In genomic region chr21:44801468-44802395, GRCh38 we compare ENCODE assay signal across 1 cellular context.
TF ChIP-seq lines count a peak whose summit lies in the region.

A gene with protein sequence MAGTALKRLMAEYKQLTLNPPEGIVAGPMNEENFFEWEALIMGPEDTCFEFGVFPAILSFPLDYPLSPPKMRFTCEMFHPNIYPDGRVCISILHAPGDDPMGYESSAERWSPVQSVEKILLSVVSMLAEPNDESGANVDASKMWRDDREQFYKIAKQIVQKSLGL (minus strand): TSS chr21:44801820. CDS start chr21:44801748, 72 bp downstream.

TF ChIP-seq in HEK293, 187 proteins besides CTCF, POLR2A, EP300 and RAD21 (continued from another document and continues in another):
- TF ChIP-seq, protein P1, sequence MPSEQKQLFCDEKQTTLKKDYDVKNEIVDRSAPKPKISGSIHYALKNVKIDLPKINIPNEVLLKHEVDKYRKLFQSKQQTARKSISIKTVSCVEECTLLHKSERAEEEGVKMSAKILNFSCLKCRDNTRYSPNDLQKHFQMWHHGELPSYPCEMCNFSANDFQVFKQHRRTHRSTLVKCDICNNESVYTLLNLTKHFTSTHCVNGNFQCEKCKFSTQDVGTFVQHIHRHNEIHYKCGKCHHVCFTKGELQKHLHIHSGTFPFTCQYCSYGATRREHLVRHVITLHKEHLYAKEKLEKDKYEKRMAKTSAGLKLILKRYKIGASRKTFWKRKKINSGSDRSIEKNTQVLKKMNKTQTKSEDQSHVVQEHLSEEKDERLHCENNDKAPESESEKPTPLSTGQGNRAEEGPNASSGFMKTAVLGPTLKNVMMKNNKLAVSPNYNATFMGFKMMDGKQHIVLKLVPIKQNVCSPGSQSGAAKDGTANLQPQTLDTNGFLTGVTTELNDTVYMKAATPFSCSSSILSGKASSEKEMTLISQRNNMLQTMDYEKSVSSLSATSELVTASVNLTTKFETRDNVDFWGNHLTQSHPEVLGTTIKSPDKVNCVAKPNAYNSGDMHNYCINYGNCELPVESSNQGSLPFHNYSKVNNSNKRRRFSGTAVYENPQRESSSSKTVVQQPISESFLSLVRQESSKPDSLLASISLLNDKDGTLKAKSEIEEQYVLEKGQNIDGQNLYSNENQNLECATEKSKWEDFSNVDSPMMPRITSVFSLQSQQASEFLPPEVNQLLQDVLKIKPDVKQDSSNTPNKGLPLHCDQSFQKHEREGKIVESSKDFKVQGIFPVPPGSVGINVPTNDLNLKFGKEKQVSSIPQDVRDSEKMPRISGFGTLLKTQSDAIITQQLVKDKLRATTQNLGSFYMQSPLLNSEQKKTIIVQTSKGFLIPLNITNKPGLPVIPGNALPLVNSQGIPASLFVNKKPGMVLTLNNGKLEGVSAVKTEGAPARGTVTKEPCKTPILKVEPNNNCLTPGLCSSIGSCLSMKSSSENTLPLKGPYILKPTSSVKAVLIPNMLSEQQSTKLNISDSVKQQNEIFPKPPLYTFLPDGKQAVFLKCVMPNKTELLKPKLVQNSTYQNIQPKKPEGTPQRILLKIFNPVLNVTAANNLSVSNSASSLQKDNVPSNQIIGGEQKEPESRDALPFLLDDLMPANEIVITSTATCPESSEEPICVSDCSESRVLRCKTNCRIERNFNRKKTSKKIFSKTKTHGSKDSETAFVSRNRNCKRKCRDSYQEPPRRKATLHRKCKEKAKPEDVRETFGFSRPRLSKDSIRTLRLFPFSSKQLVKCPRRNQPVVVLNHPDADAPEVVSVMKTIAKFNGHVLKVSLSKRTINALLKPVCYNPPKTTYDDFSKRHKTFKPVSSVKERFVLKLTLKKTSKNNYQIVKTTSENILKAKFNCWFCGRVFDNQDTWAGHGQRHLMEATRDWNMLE (tag by site-specific recombination; conservative IDR thresholded peaks at IDR 0.05; ENCODE audit: low read depth): peak; percentile 97
- TF ChIP-seq ZNF623 (tag by site-specific recombination; IDR thresholded peaks at IDR 0.05) (no peak), HOXD13 (CRISPR knock-in tag; IDR thresholded peaks at IDR 0.05; ENCODE audit: borderline replicate concordance) (0 out of 2 replicates have a peak, but pooled peaks have one; percentile 23), ZNF19 (tag by site-specific recombination; IDR thresholded peaks at IDR 0.05; ENCODE audit: low read depth) (no peak), ZNF707 (tag by site-specific recombination; IDR thresholded peaks at IDR 0.05) (no peak), ZNF433 (tag by site-specific recombination; IDR thresholded peaks at IDR 0.05; ENCODE audit: low read depth) (no peak), ZNF16 (tag by site-specific recombination; IDR thresholded peaks at IDR 0.05; ENCODE audit: low read depth) (no peak), ZNF501 (tag by site-specific recombination; IDR thresholded peaks at IDR 0.05) (no peak), ZNF626 (tag by site-specific recombination; IDR thresholded peaks at IDR 0.05) (no peak), ZBTB17 (tag by site-specific recombination; IDR thresholded peaks at IDR 0.05) (no peak; the same call in none of the 2 replicates), SP3 (tag by site-specific recombination; IDR thresholded peaks at IDR 0.05) (peak; percentile 79), ZBTB8A (tag by site-specific recombination; IDR thresholded peaks at IDR 0.05) (no peak), KLF10 (tag by site-specific recombination; IDR thresholded peaks at IDR 0.05) (0 out of 2 replicates have a peak, but pooled peaks have one; percentile 49), YY1 (tag by site-specific recombination; IDR thresholded peaks at IDR 0.05) (peak; percentile 83), ZSCAN30 (tag by site-specific recombination; IDR thresholded peaks at IDR 0.05) (peak; percentile 92), ZNF133 (tag by site-specific recombination; IDR thresholded peaks at IDR 0.05) (no peak), IKZF3 (tag by site-specific recombination; IDR thresholded peaks at IDR 0.05) (no peak), TCF7L2 (IDR thresholded peaks at IDR 0.05; ENCODE audit: borderline replicate concordance, low read depth, low read length) (no peak), ZNF138 (tag by site-specific recombination; IDR thresholded peaks at IDR 0.05; ENCODE audit: borderline replicate concordance) (no peak), ZNF274 (IDR thresholded peaks at IDR 0.05; ENCODE audit: low read length) (no peak), ZNF274 (tag by site-specific recombination; IDR thresholded peaks at IDR 0.05; ENCODE audit: borderline replicate concordance) (no peak), ZNF37A (tag by site-specific recombination; IDR thresholded peaks at IDR 0.05) (0 out of 2 replicates have a peak, but pooled peaks have one; percentile 55), ZNF654 (tag by site-specific recombination; IDR thresholded peaks at IDR 0.05; ENCODE audit: low read depth) (no peak), ZNF670 (tag by site-specific recombination; IDR thresholded peaks at IDR 0.05; ENCODE audit: low read depth) (no peak), ZNF664 (tag by site-specific recombination; IDR thresholded peaks at IDR 0.05) (no peak), PRDM2 (tag by site-specific recombination; IDR thresholded peaks at IDR 0.05; ENCODE audit: borderline replicate concordance) (no peak), ZBTB21 (tag by site-specific recombination; IDR thresholded peaks at IDR 0.05) (no peak), GLI4 (tag by site-specific recombination; IDR thresholded peaks at IDR 0.05) (no peak), ZNF121 (tag by site-specific recombination; IDR thresholded peaks at IDR 0.05) (no peak), SP2 (tag by site-specific recombination; IDR thresholded peaks at IDR 0.05) (peak; percentile 84), ZNF555 (tag by site-specific recombination; conservative IDR thresholded peaks at IDR 0.05) (no peak), ZBTB20 (tag by site-specific recombination; IDR thresholded peaks at IDR 0.05) (peak; percentile 12; the same call in 1 of the 2 replicates), BCL6B (tag by site-specific recombination; IDR thresholded peaks at IDR 0.05) (no peak), RBAK (tag by site-specific recombination; IDR thresholded peaks at IDR 0.05) (no peak), ZSCAN23 (tag by site-specific recombination; IDR thresholded peaks at IDR 0.05) (peak; percentile 56; the same call in 1 of the 2 replicates), ZNF354C (tag by site-specific recombination; IDR thresholded peaks at IDR 0.05; ENCODE audit: borderline replicate concordance, low read depth) (no peak), ZFHX2 (tag by site-specific recombination; conservative IDR thresholded peaks at IDR 0.05) (0 out of 2 replicates have a peak, but pooled peaks have one; percentile 7), ZNF10 (tag by site-specific recombination; IDR thresholded peaks at IDR 0.05) (0 out of 2 replicates have a peak, but pooled peaks have one; percentile 16), ZNF785 (tag by site-specific recombination; IDR thresholded peaks at IDR 0.05) (no peak), ZNF350 (tag by site-specific recombination; IDR thresholded peaks at IDR 0.05) (no peak), ZFP41 (tag by site-specific recombination; IDR thresholded peaks at IDR 0.05; ENCODE audit: borderline replicate concordance) (no peak)
- TF ChIP-seq, protein P2, sequence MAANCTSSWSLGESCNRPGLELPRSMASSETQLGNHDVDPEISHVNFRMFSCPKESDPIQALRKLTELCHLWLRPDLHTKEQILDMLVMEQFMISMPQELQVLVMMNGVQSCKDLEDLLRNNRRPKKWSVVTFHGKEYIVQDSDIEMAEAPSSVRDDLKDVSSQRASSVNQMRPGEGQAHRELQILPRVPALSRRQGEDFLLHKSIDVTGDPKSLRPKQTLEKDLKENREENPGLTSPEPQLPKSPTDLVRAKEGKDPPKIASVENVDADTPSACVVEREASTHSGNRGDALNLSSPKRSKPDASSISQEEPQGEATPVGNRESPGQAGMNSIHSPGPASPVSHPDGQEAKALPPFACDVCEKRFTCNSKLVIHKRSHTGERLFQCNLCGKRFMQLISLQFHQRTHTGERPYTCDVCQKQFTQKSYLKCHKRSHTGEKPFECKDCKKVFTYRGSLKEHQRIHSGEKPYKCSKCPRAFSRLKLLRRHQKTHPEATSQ (tag by site-specific recombination; IDR thresholded peaks at IDR 0.05): 0 out of 2 replicates have a peak, but pooled peaks have one; percentile 58
- TF ChIP-seq, protein P3, sequence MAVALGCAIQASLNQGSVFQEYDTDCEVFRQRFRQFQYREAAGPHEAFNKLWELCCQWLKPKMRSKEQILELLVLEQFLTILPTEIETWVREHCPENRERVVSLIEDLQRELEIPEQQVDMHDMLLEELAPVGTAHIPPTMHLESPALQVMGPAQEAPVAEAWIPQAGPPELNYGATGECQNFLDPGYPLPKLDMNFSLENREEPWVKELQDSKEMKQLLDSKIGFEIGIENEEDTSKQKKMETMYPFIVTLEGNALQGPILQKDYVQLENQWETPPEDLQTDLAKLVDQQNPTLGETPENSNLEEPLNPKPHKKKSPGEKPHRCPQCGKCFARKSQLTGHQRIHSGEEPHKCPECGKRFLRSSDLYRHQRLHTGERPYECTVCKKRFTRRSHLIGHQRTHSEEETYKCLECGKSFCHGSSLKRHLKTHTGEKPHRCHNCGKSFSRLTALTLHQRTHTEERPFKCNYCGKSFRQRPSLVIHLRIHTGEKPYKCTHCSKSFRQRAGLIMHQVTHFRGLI (tag by site-specific recombination; IDR thresholded peaks at IDR 0.05): no peak
- TF ChIP-seq, protein P4, sequence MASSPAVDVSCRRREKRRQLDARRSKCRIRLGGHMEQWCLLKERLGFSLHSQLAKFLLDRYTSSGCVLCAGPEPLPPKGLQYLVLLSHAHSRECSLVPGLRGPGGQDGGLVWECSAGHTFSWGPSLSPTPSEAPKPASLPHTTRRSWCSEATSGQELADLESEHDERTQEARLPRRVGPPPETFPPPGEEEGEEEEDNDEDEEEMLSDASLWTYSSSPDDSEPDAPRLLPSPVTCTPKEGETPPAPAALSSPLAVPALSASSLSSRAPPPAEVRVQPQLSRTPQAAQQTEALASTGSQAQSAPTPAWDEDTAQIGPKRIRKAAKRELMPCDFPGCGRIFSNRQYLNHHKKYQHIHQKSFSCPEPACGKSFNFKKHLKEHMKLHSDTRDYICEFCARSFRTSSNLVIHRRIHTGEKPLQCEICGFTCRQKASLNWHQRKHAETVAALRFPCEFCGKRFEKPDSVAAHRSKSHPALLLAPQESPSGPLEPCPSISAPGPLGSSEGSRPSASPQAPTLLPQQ (tag by site-specific recombination; IDR thresholded peaks at IDR 0.05): peak; percentile 85; the same call in 1 of the 2 replicates
